ENCODE assay signal across 16 cellular contexts in genomic region chr15:33636234-33636633, GRCh38.
"Had no signal": no experiment of that assay in that cellular context is flagged by ENCODE, and none has a peak within 500 bp of the region (broad histone marks: within the 10 kb centered on the region; RNA-seq: fewer than 3 reads in every experiment).

No MANE protein-coding gene starts in this region.

- ATAC-seq: activated CD4-positive, alpha-beta T cell treated with anti-CD3 and anti-CD28 coated beads for 36 hours; esophagus mucosa; gastroesophageal sphincter; heart left ventricle; left ventricle myocardium superior; stimulated activated memory B cell treated with anti-CD40 and anti-IgM and Interleukin-4, amounts not matched to agents 10 μg/mL and 1 μg/mL and 100 μg/mL, for 72 hours; WTC11 had no signal

- DNase-seq: activated CD4-positive, alpha-beta memory T cell treated with anti-CD3 and anti-CD28 coated beads for 36 hours; activated CD4-positive, alpha-beta T cell treated with anti-CD3 and anti-CD28 coated beads for 36 hours; activated T-cell treated with anti-CD3 and anti-CD28 coated beads for 4 hours; amniotic stem cell; effector CD4-positive, alpha-beta T cell; heart left ventricle; kidney; left ventricle myocardium superior; nephron progenitor cell; nucleus accumbens; sigmoid colon; stimulated activated CD4-positive, alpha-beta T cell treated with anti-CD3 and anti-CD28 coated beads, Interleukin-4, amount 100 ng/mL, for 4 hours had no signal
